ENCODE assay signal across 1 cellular context in the genomic region with DNA sequence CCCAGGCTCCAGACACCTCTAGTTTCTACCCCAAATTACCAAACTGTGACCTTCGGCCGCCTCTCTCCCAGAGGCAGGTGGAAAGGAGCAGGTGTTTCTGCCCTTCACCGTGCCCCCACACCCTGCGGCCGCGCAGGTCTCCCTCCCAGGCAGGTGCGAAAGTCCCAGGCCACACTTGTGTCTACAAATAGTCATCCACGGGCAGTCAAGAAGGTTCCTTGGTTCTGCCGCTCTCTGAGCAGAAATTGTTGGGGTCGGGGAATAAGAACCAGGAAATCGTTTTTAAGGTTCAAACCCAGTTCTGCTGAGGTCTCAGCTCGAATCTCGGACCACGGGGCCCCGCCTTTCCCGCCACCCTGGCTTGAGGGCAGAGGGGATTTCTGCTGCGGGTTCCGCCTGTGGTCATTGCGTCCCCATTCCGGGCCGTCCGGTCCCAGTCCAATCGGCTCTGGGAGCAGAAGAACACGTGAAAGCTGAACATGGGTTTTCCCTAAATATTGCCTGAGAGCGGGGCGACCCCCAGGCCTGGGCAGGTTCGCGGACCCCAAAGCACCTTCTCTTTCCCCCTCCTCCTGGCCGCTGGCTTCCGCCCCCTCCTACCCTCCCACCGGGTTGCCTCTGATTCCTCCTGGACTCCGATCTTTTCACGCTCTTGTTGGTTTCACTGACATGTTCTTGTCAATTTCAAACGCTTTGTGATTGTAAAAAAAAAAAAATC.
A peak's percentile ranks its signal among the peaks of the same experiment; 100 is the strongest.
TF ChIP-seq lines count a peak whose summit lies in the region.

No MANE protein-coding gene starts in this region.

TF ChIP-seq in HepG2, 621 proteins besides CTCF, POLR2A, EP300 and RAD21 (continued from another document):
- TF ChIP-seq, protein P1, sequence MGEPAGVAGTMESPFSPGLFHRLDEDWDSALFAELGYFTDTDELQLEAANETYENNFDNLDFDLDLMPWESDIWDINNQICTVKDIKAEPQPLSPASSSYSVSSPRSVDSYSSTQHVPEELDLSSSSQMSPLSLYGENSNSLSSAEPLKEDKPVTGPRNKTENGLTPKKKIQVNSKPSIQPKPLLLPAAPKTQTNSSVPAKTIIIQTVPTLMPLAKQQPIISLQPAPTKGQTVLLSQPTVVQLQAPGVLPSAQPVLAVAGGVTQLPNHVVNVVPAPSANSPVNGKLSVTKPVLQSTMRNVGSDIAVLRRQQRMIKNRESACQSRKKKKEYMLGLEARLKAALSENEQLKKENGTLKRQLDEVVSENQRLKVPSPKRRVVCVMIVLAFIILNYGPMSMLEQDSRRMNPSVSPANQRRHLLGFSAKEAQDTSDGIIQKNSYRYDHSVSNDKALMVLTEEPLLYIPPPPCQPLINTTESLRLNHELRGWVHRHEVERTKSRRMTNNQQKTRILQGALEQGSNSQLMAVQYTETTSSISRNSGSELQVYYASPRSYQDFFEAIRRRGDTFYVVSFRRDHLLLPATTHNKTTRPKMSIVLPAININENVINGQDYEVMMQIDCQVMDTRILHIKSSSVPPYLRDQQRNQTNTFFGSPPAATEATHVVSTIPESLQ (CRISPR knock-in tag; conservative IDR thresholded peaks at IDR 0.05): no peak
- TF ChIP-seq ZNF788 (CRISPR knock-in tag; IDR thresholded peaks at IDR 0.05; ENCODE audit: borderline replicate concordance) (0 out of 2 replicates have a peak, but pooled peaks have one; percentile 21), SNAPC2 (CRISPR knock-in tag; IDR thresholded peaks at IDR 0.05) (no peak), NFE2L1 (CRISPR knock-in tag; IDR thresholded peaks at IDR 0.05; ENCODE audit: borderline replicate concordance) (no peak), ZNF687 (CRISPR knock-in tag; IDR thresholded peaks at IDR 0.05) (peak; percentile 17; the same call in 1 of the 2 replicates), SMAD3 (CRISPR knock-in tag; IDR thresholded peaks at IDR 0.05) (0 out of 2 replicates have a peak, but pooled peaks have one; percentile 17), HOXA5 (CRISPR knock-in tag; IDR thresholded peaks at IDR 0.05) (0 out of 2 replicates have a peak, but pooled peaks have one; percentile 40), ZNF75D (CRISPR knock-in tag; IDR thresholded peaks at IDR 0.05; ENCODE audit: borderline replicate concordance) (no peak), FOXK2 (IDR thresholded peaks at IDR 0.05) (no peak)
- TF ChIP-seq, protein P2, sequence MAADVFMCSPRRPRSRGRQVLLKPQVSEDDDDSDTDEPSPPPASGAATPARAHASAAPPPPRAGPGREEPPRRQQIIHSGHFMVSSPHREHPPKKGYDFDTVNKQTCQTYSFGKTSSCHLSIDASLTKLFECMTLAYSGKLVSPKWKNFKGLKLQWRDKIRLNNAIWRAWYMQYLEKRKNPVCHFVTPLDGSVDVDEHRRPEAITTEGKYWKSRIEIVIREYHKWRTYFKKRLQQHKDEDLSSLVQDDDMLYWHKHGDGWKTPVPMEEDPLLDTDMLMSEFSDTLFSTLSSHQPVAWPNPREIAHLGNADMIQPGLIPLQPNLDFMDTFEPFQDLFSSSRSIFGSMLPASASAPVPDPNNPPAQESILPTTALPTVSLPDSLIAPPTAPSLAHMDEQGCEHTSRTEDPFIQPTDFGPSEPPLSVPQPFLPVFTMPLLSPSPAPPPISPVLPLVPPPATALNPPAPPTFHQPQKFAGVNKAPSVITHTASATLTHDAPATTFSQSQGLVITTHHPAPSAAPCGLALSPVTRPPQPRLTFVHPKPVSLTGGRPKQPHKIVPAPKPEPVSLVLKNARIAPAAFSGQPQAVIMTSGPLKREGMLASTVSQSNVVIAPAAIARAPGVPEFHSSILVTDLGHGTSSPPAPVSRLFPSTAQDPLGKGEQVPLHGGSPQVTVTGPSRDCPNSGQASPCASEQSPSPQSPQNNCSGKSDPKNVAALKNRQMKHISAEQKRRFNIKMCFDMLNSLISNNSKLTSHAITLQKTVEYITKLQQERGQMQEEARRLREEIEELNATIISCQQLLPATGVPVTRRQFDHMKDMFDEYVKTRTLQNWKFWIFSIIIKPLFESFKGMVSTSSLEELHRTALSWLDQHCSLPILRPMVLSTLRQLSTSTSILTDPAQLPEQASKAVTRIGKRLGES (CRISPR knock-in tag; IDR thresholded peaks at IDR 0.05; ENCODE audit: borderline replicate concordance): no peak
